13 cellular contexts compared by ENCODE assay signal in the genomic region with DNA sequence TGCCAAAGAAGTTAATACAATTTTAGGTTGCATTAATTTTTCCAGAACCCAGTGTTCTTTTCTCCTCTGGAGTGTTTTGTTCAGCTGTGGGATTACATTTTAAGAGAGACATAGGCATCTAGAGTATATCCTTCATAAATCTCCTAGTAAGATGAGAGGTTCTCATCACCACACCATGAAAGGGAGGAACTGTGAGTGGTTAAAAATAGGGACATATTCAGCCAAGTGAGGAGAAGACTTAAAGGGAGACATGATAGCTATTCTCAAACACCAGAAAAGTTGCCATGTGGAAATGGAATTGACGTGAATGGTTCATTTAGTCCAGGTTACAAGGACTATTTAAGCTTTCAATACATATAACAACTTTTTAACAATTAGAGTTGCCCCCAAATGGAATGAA. TPM values are rescaled to one million over a fixed set of nuclear protein-coding genes. Genes with fewer than 3 reads are reported as not detected.
DNase-seq lines count a peak whose midpoint lies in the region; ATAC-seq, FAIRE-seq and TF ChIP-seq lines count a peak whose summit lies in the region.
"Had no signal": no experiment of that assay in that cellular context is flagged by ENCODE, and none has a peak within 500 bp of the region (broad histone marks: within the 10 kb centered on the region; RNA-seq: fewer than 3 reads in every experiment).

No MANE protein-coding gene starts in this region.

- no peak for ATAC-seq in activated T-helper 17 cell treated with anti-CD3 and anti-CD28 coated beads, Interleukin-2, amount 50 U/mL, for 72 hours (replicated peaks)
- ATAC-seq in natural killer cell treated with Interleukin-12 subunit alpha and Interleukin-12 subunit beta and Interleukin-15 and Interleukin-18, amount 100 ng/mL, for 72 hours, result no peak
- no peak for ATAC-seq in HG03439 (IDR thresholded peaks at IDR 0.05; ENCODE audit: unreplicated experiment)
- ATAC-seq: HCT116, left cardiac atrium had no signal

- FAIRE-seq in D721Med (lab: Jason Lieb, UNC), result peak; percentile 38

- CTCF ChIA-PET in activated CD4-positive, alpha-beta T cell treated with anti-CD3 and anti-CD28 coated beads, Interleukin-2, amount 10 ng/mL, durations not matched to agents 7 days and 5 days (lab: Charles Lee), result interaction anchor here (1.3 to 1.7 kb wide), 5 partner anchors 11 to 38 kb away, joined by 3 to 8 read pairs (median 5); partner anchors contain the start of gene CNOT6L

- no peak for DNase-seq in activated CD4-positive, alpha-beta T cell treated with anti-CD3 and anti-CD28 coated beads, Interleukin-2, amount 10 ng/mL, durations not matched to agents 7 days and 5 days
- DNase-seq in activated CD4-positive, alpha-beta T cell treated with anti-CD3 and anti-CD28 coated beads, Interleukin-2, amount 50 U/mL, for 48 hours, result no peak
- DNase-seq in D721Med (ENCODE audit: insufficient read length, low spot score) (no peak), DMS 273 treated with DMSO at 0.1 percent for 48 hours (lab: John Stamatoyannopoulos, UW) (no peak), 8988T (no peak)
- DNase-seq in natural killer cell treated with Interleukin-12 subunit alpha and Interleukin-12 subunit beta and Interleukin-15 and Interleukin-18, amount 100 ng/mL, for 72 hours (ENCODE audit: low spot score), result no peak
- DNase-seq: ACHN; activated CD4-positive, CD25-positive, alpha-beta regulatory T cell; left cardiac atrium; stimulated activated CD4-positive, alpha-beta T cell treated with anti-CD3 and anti-CD28 coated beads, Interleukin-2, amount 100 ng/mL, for 48 hours had no signal

- H3K9me3 Mint-ChIP-seq in activated CD4-positive, alpha-beta T cell treated with anti-CD3 and anti-CD28 coated beads, Interleukin-2, amount 10 ng/mL, durations not matched to agents 7 days and 5 days, result no peaks in the 10 kb centered on the region
- no peaks in the 10 kb centered on the region for H3K9me3 Mint-ChIP-seq in activated T-helper 17 cell treated with anti-CD3 and anti-CD28 coated beads, Interleukin-2, amount 50 U/mL, for 72 hours
- H3K9me3 Mint-ChIP-seq in natural killer cell treated with Interleukin-12 subunit alpha and Interleukin-12 subunit beta and Interleukin-15 and Interleukin-18, amount 100 ng/mL, for 72 hours, result no peaks in the 10 kb centered on the region

- POLR2A ChIA-PET in activated CD4-positive, alpha-beta T cell treated with anti-CD3 and anti-CD28 coated beads, Interleukin-2, amount 10 ng/mL, durations not matched to agents 7 days and 5 days (lab: Charles Lee), result interaction anchor here (1.5 kb wide), 1 partner anchor 36 kb away, joined by 7 read pairs; no protein-coding TSS in a partner anchor

- no peaks in the 10 kb centered on the region for H3K36me3 Mint-ChIP-seq in activated CD4-positive, alpha-beta T cell treated with anti-CD3 and anti-CD28 coated beads, Interleukin-2, amount 10 ng/mL, durations not matched to agents 7 days and 5 days (ENCODE audit: low read depth)
- H3K36me3 Mint-ChIP-seq in activated T-helper 17 cell treated with anti-CD3 and anti-CD28 coated beads, Interleukin-2, amount 50 U/mL, for 72 hours (ENCODE audit: low read depth), result no peaks in the 10 kb centered on the region
- no peaks in the 10 kb centered on the region for H3K36me3 Mint-ChIP-seq in natural killer cell treated with Interleukin-12 subunit alpha and Interleukin-12 subunit beta and Interleukin-15 and Interleukin-18, amount 100 ng/mL, for 72 hours

- no peak for TF ChIP-seq CTCF in D721Med (IDR thresholded peaks at IDR 0.05; ENCODE audit: insufficient read depth, missing control alignments)

- H3K27ac Mint-ChIP-seq in activated CD4-positive, alpha-beta T cell treated with anti-CD3 and anti-CD28 coated beads, Interleukin-2, amount 10 ng/mL, durations not matched to agents 7 days and 5 days, result peak overlapping the region; percentile 84
- H3K27ac Mint-ChIP-seq in activated T-helper 17 cell treated with anti-CD3 and anti-CD28 coated beads, Interleukin-2, amount 50 U/mL, for 72 hours, result peak overlapping the region; percentile 90
- H3K27ac Mint-ChIP-seq in natural killer cell treated with Interleukin-12 subunit alpha and Interleukin-12 subunit beta and Interleukin-15 and Interleukin-18, amount 100 ng/mL, for 72 hours, result peak overlapping the region; percentile 97 to 100

- peaks cover 80% of the 10 kb centered on the region for H3K4me1 Mint-ChIP-seq in activated CD4-positive, alpha-beta T cell treated with anti-CD3 and anti-CD28 coated beads, Interleukin-2, amount 10 ng/mL, durations not matched to agents 7 days and 5 days
- H3K4me1 Mint-ChIP-seq in activated T-helper 17 cell treated with anti-CD3 and anti-CD28 coated beads, Interleukin-2, amount 50 U/mL, for 72 hours, result peaks cover 47% of the 10 kb centered on the region
- H3K4me1 Mint-ChIP-seq in natural killer cell treated with Interleukin-12 subunit alpha and Interleukin-12 subunit beta and Interleukin-15 and Interleukin-18, amount 100 ng/mL, for 72 hours (ENCODE audit: low read depth in 2 of 2), result peaks cover 55 to 61% of the 10 kb centered on the region in 2 donors

- H3K4me3 Mint-ChIP-seq in activated CD4-positive, alpha-beta T cell treated with anti-CD3 and anti-CD28 coated beads, Interleukin-2, amount 10 ng/mL, durations not matched to agents 7 days and 5 days, result no peak overlapping the region
- peak overlapping the region; percentile 80 for H3K4me3 Mint-ChIP-seq in activated T-helper 17 cell treated with anti-CD3 and anti-CD28 coated beads, Interleukin-2, amount 50 U/mL, for 72 hours
- peak overlapping the region; percentile 64 for H3K4me3 Mint-ChIP-seq in natural killer cell treated with Interleukin-12 subunit alpha and Interleukin-12 subunit beta and Interleukin-15 and Interleukin-18, amount 100 ng/mL, for 72 hours

- no peaks in the 10 kb centered on the region for H3K27me3 Mint-ChIP-seq in activated CD4-positive, alpha-beta T cell treated with anti-CD3 and anti-CD28 coated beads, Interleukin-2, amount 10 ng/mL, durations not matched to agents 7 days and 5 days
- no peaks in the 10 kb centered on the region for H3K27me3 Mint-ChIP-seq in activated T-helper 17 cell treated with anti-CD3 and anti-CD28 coated beads, Interleukin-2, amount 50 U/mL, for 72 hours
- no peaks in the 10 kb centered on the region for H3K27me3 Mint-ChIP-seq in natural killer cell treated with Interleukin-12 subunit alpha and Interleukin-12 subunit beta and Interleukin-15 and Interleukin-18, amount 100 ng/mL, for 72 hours

RNA-seq across cellular contexts. Expression of gene MRPL1, which starts 6.5 kb away (rescaled TPM):
- 10 to 100 TPM; 33.6 to 35.8 TPM for total RNA-seq in activated CD4-positive, alpha-beta T cell treated with anti-CD3 and anti-CD28 coated beads, Interleukin-2, amount 10 ng/mL, durations not matched to agents 7 days and 5 days
- total RNA-seq in activated T-helper 17 cell treated with anti-CD3 and anti-CD28 coated beads, Interleukin-2, amount 50 U/mL, for 72 hours, result 10 to 100 TPM; 23.7 to 33.7 TPM
- 10 to 100 TPM; 39.6 to 53.1 TPM for total RNA-seq in natural killer cell treated with Interleukin-12 subunit alpha and Interleukin-12 subunit beta and Interleukin-15 and Interleukin-18, amount 100 ng/mL, for 72 hours

RNA-seq across cellular contexts. Expression of gene CNOT6L, which starts 37.0 kb away (rescaled TPM):
- total RNA-seq in activated CD4-positive, alpha-beta T cell treated with anti-CD3 and anti-CD28 coated beads, Interleukin-2, amount 10 ng/mL, durations not matched to agents 7 days and 5 days, result 100 to 1,000 TPM; 108 to 122 TPM
- total RNA-seq in activated T-helper 17 cell treated with anti-CD3 and anti-CD28 coated beads, Interleukin-2, amount 50 U/mL, for 72 hours, result 10 to 100 TPM; 66.3 to 90.9 TPM
- total RNA-seq in natural killer cell treated with Interleukin-12 subunit alpha and Interleukin-12 subunit beta and Interleukin-15 and Interleukin-18, amount 100 ng/mL, for 72 hours, result 100 to 1,000 TPM in 1 of 2 donors, 10 to 100 TPM in 1; 90.2 to 130 TPM
